In genomic region chr13:46801831-46802230, GRCh38 we compare ENCODE assay signal across 23 cellular contexts.
"Had no signal": no experiment of that assay in that cellular context is flagged by ENCODE, and none has a peak within 500 bp of the region (broad histone marks: within the 10 kb centered on the region; RNA-seq: fewer than 3 reads in every experiment).

No MANE protein-coding gene starts in this region.

- H3K36me3 ChIP-seq: left ventricle myocardium inferior, neural progenitor cell, sigmoid colon, thyroid gland, upper lobe of right lung, WERI-Rb-1 had no signal

- H3K36me3 Mint-ChIP-seq: activated naive CD8-positive, alpha-beta T cell; naive thymus-derived CD8-positive, alpha-beta T cell; neural progenitor cell; T-cell had no signal

- H3K9ac ChIP-seq: neural progenitor cell had no signal

- H3K4me3 Mint-ChIP-seq: activated CD4-positive, alpha-beta T cell treated with anti-CD3 and anti-CD28 coated beads, Interleukin-2, amount 10 ng/mL, durations not matched to agents 7 days and 5 days; activated CD8-positive, alpha-beta T cell treated with anti-CD3 and anti-CD28 coated beads for 36 hours; activated naive CD8-positive, alpha-beta T cell; activated T-helper 17 cell treated with anti-CD3 and anti-CD28 coated beads, Interleukin-2, amount 50 U/mL, for 72 hours; naive thymus-derived CD8-positive, alpha-beta T cell; neural progenitor cell; stimulated activated naive CD8-positive, alpha-beta T cell treated with anti-CD3 and anti-CD28 coated beads, Interleukin-15, Interleukin-2, amounts not matched to agents 100 ng/mL and 50 ng/mL, for 24 hours; T-cell; T-helper 2 cell treated with Interferon-gamma antibody and Interleukin-4, amounts not matched to agents 5 μg/mL and 100 μg/mL, for 36 hours had no signal

- H3K27me3 ChIP-seq: foreskin keratinocyte, neural progenitor cell, sigmoid colon, thyroid gland, upper lobe of right lung had no signal

- H3K27me3 Mint-ChIP-seq: activated CD8-positive, alpha-beta T cell treated with anti-CD3 and anti-CD28 coated beads for 36 hours; activated naive CD8-positive, alpha-beta T cell; activated T-helper 17 cell treated with anti-CD3 and anti-CD28 coated beads, Interleukin-2, amount 50 U/mL, for 72 hours; progenitor cell of endocrine pancreas; stimulated activated naive CD8-positive, alpha-beta T cell treated with anti-CD3 and anti-CD28 coated beads, Interleukin-15, Interleukin-2, amounts not matched to agents 100 ng/mL and 50 ng/mL, for 24 hours; T-cell had no signal

- H2AFZ ChIP-seq: neural progenitor cell had no signal

- H3K9me3 ChIP-seq: left ventricle myocardium inferior, sigmoid colon, thyroid gland, upper lobe of right lung had no signal

- H3K27ac Mint-ChIP-seq: activated CD4-positive, alpha-beta T cell treated with anti-CD3 and anti-CD28 coated beads, Interleukin-2, amount 10 ng/mL, durations not matched to agents 7 days and 5 days; activated CD8-positive, alpha-beta T cell treated with anti-CD3 and anti-CD28 coated beads for 36 hours; activated naive CD8-positive, alpha-beta T cell; activated T-helper 17 cell treated with anti-CD3 and anti-CD28 coated beads, Interleukin-2, amount 50 U/mL, for 72 hours; naive thymus-derived CD8-positive, alpha-beta T cell; neural progenitor cell; progenitor cell of endocrine pancreas; stimulated activated naive CD8-positive, alpha-beta T cell treated with anti-CD3 and anti-CD28 coated beads, Interleukin-15, Interleukin-2, amounts not matched to agents 100 ng/mL and 50 ng/mL, for 24 hours; T-cell; T-helper 2 cell treated with Interferon-gamma antibody and Interleukin-4, amounts not matched to agents 5 μg/mL and 100 μg/mL, for 36 hours had no signal

- H3K4me2 ChIP-seq: neural progenitor cell had no signal

- H3K27ac ChIP-seq: foreskin keratinocyte, left ventricle myocardium inferior, neural progenitor cell, sigmoid colon, thyroid gland, upper lobe of right lung, WERI-Rb-1 had no signal

- H3K4me3 ChIP-seq: left ventricle myocardium inferior, neural progenitor cell, sigmoid colon, thyroid gland, upper lobe of right lung had no signal

- DNase-seq: activated CD4-positive, alpha-beta T cell treated with anti-CD3 and anti-CD28 coated beads, Interleukin-2, amount 10 ng/mL, durations not matched to agents 7 days and 5 days; activated CD4-positive, CD25-positive, alpha-beta regulatory T cell treated with anti-CD3 and anti-CD28 coated beads, Interleukin-2, amount 50 U/mL, for 72 hours; activated CD8-positive, alpha-beta T cell treated with anti-CD3 and anti-CD28 coated beads for 36 hours; activated T-cell treated with anti-CD3 and anti-CD28 coated beads, Interleukin-2, amount 50 U/mL, for 1 hour; cortex of kidney; kidney; left ventricle myocardium inferior; naive thymus-derived CD8-positive, alpha-beta T cell; retina; sigmoid colon; stimulated activated CD4-positive, alpha-beta T cell treated with anti-CD3 and anti-CD28 coated beads, Interleukin-4, amount 100 ng/mL, for 4 hours; substantia nigra; T-cell; thyroid gland; upper lobe of right lung; WERI-Rb-1 had no signal

- H3K9me3 Mint-ChIP-seq: activated CD8-positive, alpha-beta T cell treated with anti-CD3 and anti-CD28 coated beads for 36 hours; naive thymus-derived CD8-positive, alpha-beta T cell; neural progenitor cell; stimulated activated naive CD8-positive, alpha-beta T cell treated with anti-CD3 and anti-CD28 coated beads, Interleukin-15, Interleukin-2, amounts not matched to agents 100 ng/mL and 50 ng/mL, for 24 hours; T-cell; T-helper 2 cell treated with Interferon-gamma antibody and Interleukin-4, amounts not matched to agents 5 μg/mL and 100 μg/mL, for 36 hours had no signal

- ATAC-seq: activated CD8-positive, alpha-beta T cell treated with anti-CD3 and anti-CD28 coated beads for 36 hours; activated T-helper 17 cell treated with anti-CD3 and anti-CD28 coated beads, Interleukin-2, amount 50 U/mL, for 72 hours; foreskin keratinocyte; naive thymus-derived CD8-positive, alpha-beta T cell; T-cell; upper lobe of right lung had no signal

- H3K4me1 ChIP-seq: upper lobe of right lung had no signal
